ENCODE assay signal across 8 cellular contexts in genomic region chr5:149731617-149732400, GRCh38. TPM values are rescaled to one million over a fixed set of nuclear protein-coding genes. Genes with fewer than 3 reads are reported as not detected.
DNase-seq lines count a peak whose midpoint lies in the region; ATAC-seq and TF ChIP-seq lines count a peak whose summit lies in the region.

No MANE protein-coding gene starts in this region.

- H3K4me3 ChIP-seq in epithelial cell of proximal tubule (ENCODE audit: low read depth, low read length) (peak overlapping the region; percentile 90), mucosa of descending colon (peak overlapping the region; percentile 95)

- TF ChIP-seq CTCF in epithelial cell of proximal tubule (conservative IDR thresholded peaks at IDR 0.05; ENCODE audit: low read depth, low read length) (no peak), mucosa of descending colon (IDR thresholded peaks at IDR 0.05) (no peak)

- H3K4me1 ChIP-seq in mucosa of descending colon (ENCODE audit: low read depth), result peaks cover 13% of the 10 kb centered on the region

- H3K36me3 ChIP-seq in mucosa of descending colon (ENCODE audit: low read depth), result no peaks in the 10 kb centered on the region

- ATAC-seq in HG03045 (IDR thresholded peaks at IDR 0.05; ENCODE audit: unreplicated experiment) (peak; percentile 41), mucosa of descending colon (peak; percentile 72)

- H3K9me3 ChIP-seq in mucosa of descending colon, result no peaks in the 10 kb centered on the region

- intact Hi-C loops in mucosa of descending colon (cut with DNase I, micrococcal nuclease), result loop anchor here in 1 of 2 donors (5.0 kb wide), 1 partner anchor 95 kb away; no protein-coding TSS in a partner anchor

- DNase-seq in NCI-H2081 (lab: John Stamatoyannopoulos, UW), result peak; percentile 25 to 40
- DNase-seq in NCI-H2081 treated with DMSO at 0.1 percent for 48 hours (lab: John Stamatoyannopoulos, UW), result no peak
- DNase-seq in NOMO-1 (lab: John Stamatoyannopoulos, UW; ENCODE audit: unreplicated experiment in 2 of 2), result peak; percentile 78 to 83
- peak; percentile 79 for DNase-seq in activated CD8-positive, alpha-beta memory T cell treated with anti-CD3 and anti-CD28 coated beads, Interleukin-2, amount 50 U/mL, for 48 hours
- DNase-seq in epithelial cell of proximal tubule (ENCODE audit: low read depth), result no peak
- DNase-seq in mucosa of descending colon, result peak; percentile 74 to 94 (median 94)
- DNase-seq in stimulated activated CD8-positive, alpha-beta memory T cell treated with anti-CD3 and anti-CD28 coated beads, Interleukin-2, amount 100 ng/mL, for 48 hours (ENCODE audit: low read depth in 2 of 2), result peak; percentile 69 to 72

RNA-seq across cellular contexts. Expression of gene PPARGC1B, which starts 1.7 kb away (rescaled TPM):
- 0.81 and 1.3 TPM in 2 replicates for total RNA-seq in epithelial cell of proximal tubule
- total RNA-seq in mucosa of descending colon, result 10 to 100 TPM; 42.2 to 46.4 (median 44.4) TPM

Comparison
In these comparisons a context has a peak if more than half of its experiments do, and no peak if none do; other contexts are left out.
1. DNase-seq: peak in NCI-H2081 (2 of 2), NOMO-1 (2 of 2), activated CD8-positive, alpha-beta memory T cell treated with anti-CD3 and anti-CD28 coated beads, Interleukin-2, amount 50 U/mL, for 48 hours (single experiment), mucosa of descending colon (3 of 3) and stimulated activated CD8-positive, alpha-beta memory T cell treated with anti-CD3 and anti-CD28 coated beads, Interleukin-2, amount 100 ng/mL, for 48 hours (2 of 2); none in NCI-H2081 treated with DMSO at 0.1 percent for 48 hours (single experiment) and epithelial cell of proximal tubule (single experiment).
2. RNA of gene PPARGC1B, which starts 1.7 kb away (total RNA-seq): 42.2 to 46.4 TPM in mucosa of descending colon; 0.81 to 1.3 TPM in epithelial cell of proximal tubule; every median in the first group is over 10 times any median in the second.